Comparison of ENCODE assay signal across 12 cellular contexts in the genomic region with DNA sequence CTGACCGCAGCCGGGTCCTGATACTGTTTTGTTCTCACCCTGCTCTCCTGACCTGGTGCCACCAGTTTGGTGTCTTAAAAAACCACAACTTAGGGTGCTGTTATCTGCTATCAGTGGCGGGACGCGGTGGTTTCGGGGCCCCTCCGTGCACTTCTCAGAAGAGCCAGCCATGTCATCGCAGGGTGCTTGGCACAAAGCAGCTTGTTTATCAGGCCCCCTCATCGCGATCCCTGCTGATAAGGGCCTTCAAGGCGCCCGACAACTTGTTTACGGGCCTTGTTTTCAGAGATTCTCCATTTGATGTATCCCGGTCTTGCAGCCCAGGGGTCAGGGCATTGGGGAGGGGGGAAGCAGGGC. TPM values are rescaled to one million over a fixed set of nuclear protein-coding genes. Genes with fewer than 3 reads are reported as not detected.
DNase-seq lines count a peak whose midpoint lies in the region; ATAC-seq and TF ChIP-seq lines count a peak whose summit lies in the region.
"Had no signal": no experiment of that assay in that cellular context is flagged by ENCODE, and none has a peak within 500 bp of the region (broad histone marks: within the 10 kb centered on the region; RNA-seq: fewer than 3 reads in every experiment).

No MANE protein-coding gene starts in this region.

- ATAC-seq in activated naive CD8-positive, alpha-beta T cell treated with anti-CD3 and anti-CD28 coated beads, Interleukin-2, amount 10 ng/mL, durations not matched to agents 7 days and 5 days (ENCODE audit: low read depth), result peak; percentile 76
- no peak for ATAC-seq in aorta (ENCODE audit: low FRiP score)

- H3K9me3 ChIP-seq in aorta (ENCODE audit: control insufficient read depth, low read length), result no peaks in the 10 kb centered on the region
- H3K9me3 ChIP-seq: testis had no signal

- no peaks in the 10 kb centered on the region for H3K27me3 ChIP-seq in aorta (ENCODE audit: control insufficient read depth in 1 of 2, insufficient read depth in 2 of 2, low read length in 1 of 2)
- H3K27me3 ChIP-seq: testis had no signal

- H3K27ac ChIP-seq in aorta (ENCODE audit: low read depth in 1 of 2, low read length in 2 of 2), result no peak overlapping the region
- H3K27ac ChIP-seq: testis had no signal

- no peaks in the 10 kb centered on the region for H3K9me3 Mint-ChIP-seq in activated naive CD8-positive, alpha-beta T cell treated with anti-CD3 and anti-CD28 coated beads, Interleukin-2, amount 10 ng/mL, durations not matched to agents 7 days and 5 days
- peaks cover 4% of the 10 kb centered on the region; the same call in 1 of the 2 replicates for H3K9me3 Mint-ChIP-seq in HFFc6
- H3K9me3 Mint-ChIP-seq: naive B cell had no signal

- peak overlapping the region; percentile 69 for H3K4me3 Mint-ChIP-seq in activated naive CD8-positive, alpha-beta T cell treated with anti-CD3 and anti-CD28 coated beads, Interleukin-2, amount 10 ng/mL, durations not matched to agents 7 days and 5 days
- no peak overlapping the region for H3K4me3 Mint-ChIP-seq in HFFc6

- H3K36me3 ChIP-seq in aorta (ENCODE audit: control insufficient read depth in 1 of 2, insufficient read depth in 2 of 2, low read length in 1 of 2), result no peaks in the 10 kb centered on the region

- TF ChIP-seq CTCF in HFFc6 (IDR thresholded peaks at IDR 0.05), result no peak

- peak overlapping the region; percentile 76 for H3K27ac Mint-ChIP-seq in activated naive CD8-positive, alpha-beta T cell treated with anti-CD3 and anti-CD28 coated beads, Interleukin-2, amount 10 ng/mL, durations not matched to agents 7 days and 5 days
- H3K27ac Mint-ChIP-seq in HFFc6, result no peak overlapping the region

- H3K4me1 ChIP-seq in aorta (ENCODE audit: control insufficient read depth in 1 of 2, insufficient read depth in 2 of 2, low read length in 2 of 2), result no peaks in the 10 kb centered on the region

- peaks cover 50% of the 10 kb centered on the region for H3K4me1 Mint-ChIP-seq in activated naive CD8-positive, alpha-beta T cell treated with anti-CD3 and anti-CD28 coated beads, Interleukin-2, amount 10 ng/mL, durations not matched to agents 7 days and 5 days
- H3K4me1 Mint-ChIP-seq in HFFc6 (ENCODE audit: low read depth), result no peaks in the 10 kb centered on the region

- peak; percentile 16 for DNase-seq in T follicular helper cell (ENCODE audit: low read depth)
- peak; percentile 38 to 47 for DNase-seq in activated CD8-positive, alpha-beta memory T cell treated with anti-CD3 and anti-CD28 coated beads for 1 hour (ENCODE audit: extremely low read depth in 1 of 2, low read depth in 1 of 2)
- DNase-seq in activated naive CD8-positive, alpha-beta T cell treated with anti-CD3 and anti-CD28 coated beads, Interleukin-2, amount 10 ng/mL, durations not matched to agents 7 days and 5 days, result peak; percentile 68
- peak; percentile 44 for DNase-seq in stimulated activated CD8-positive, alpha-beta memory T cell treated with anti-CD3 and anti-CD28 coated beads, Interleukin-15, amount 100 ng/mL, for 1 hour (ENCODE audit: low read depth)
- no peak for DNase-seq in NCI-H1092 (lab: John Stamatoyannopoulos, UW)
- no peak for DNase-seq in HFFc6
- DNase-seq in aorta, result no peak
- no peak for DNase-seq in H4 (ENCODE audit: low spot score)
- DNase-seq: AML-193, GOT3, naive B cell, testis had no signal

- intact Hi-C loops in aorta (cut with DNase I), result no loop called here

- POLR2A ChIA-PET in activated naive CD8-positive, alpha-beta T cell treated with anti-CD3 and anti-CD28 coated beads, Interleukin-2, amount 10 ng/mL, durations not matched to agents 7 days and 5 days (lab: Charles Lee), result interaction anchor here (1.2 to 2.2 kb wide), 7 partner anchors 9 to 105 kb away, joined by 3 to 10 read pairs (median 5); a partner anchor contains a TSS

- 81% methylated on average over 14 of the region's 14 CpGs for WGBS in aorta, 2 donors

- peaks cover 44% of the 10 kb centered on the region for H3K27me3 Mint-ChIP-seq in activated naive CD8-positive, alpha-beta T cell treated with anti-CD3 and anti-CD28 coated beads, Interleukin-2, amount 10 ng/mL, durations not matched to agents 7 days and 5 days
- H3K27me3 Mint-ChIP-seq in HFFc6 (ENCODE audit: insufficient read depth), result peaks cover 31% of the 10 kb centered on the region
- H3K27me3 Mint-ChIP-seq: naive B cell had no signal

- H3K4me3 ChIP-seq in aorta (ENCODE audit: low read length in 2 of 2), result no peak overlapping the region
- H3K4me3 ChIP-seq: testis had no signal

- H3K36me3 Mint-ChIP-seq in activated naive CD8-positive, alpha-beta T cell treated with anti-CD3 and anti-CD28 coated beads, Interleukin-2, amount 10 ng/mL, durations not matched to agents 7 days and 5 days, result no peaks in the 10 kb centered on the region
- no peaks in the 10 kb centered on the region for H3K36me3 Mint-ChIP-seq in HFFc6 (ENCODE audit: low read depth)
- H3K36me3 Mint-ChIP-seq: naive B cell had no signal

RNA-seq across cellular contexts. Expression of a gene that starts 58.1 kb away (rescaled TPM):
- 100 to 1,000 TPM; 172 to 193 TPM for total RNA-seq in activated naive CD8-positive, alpha-beta T cell treated with anti-CD3 and anti-CD28 coated beads, Interleukin-2, amount 10 ng/mL, durations not matched to agents 7 days and 5 days
- total RNA-seq in HFFc6 (2021; fragmentation: NEBNext Ultra II Directional; extraction: Animal tissue kit (Norgen Biotek cat#: 25700)), result 10 to 100 TPM; 26.4 to 36.8 (median 32.4) TPM
- 100 to 1,000 TPM in 1 of 2 donors, 10 to 100 TPM in 1; 98.9 to 223 TPM for total RNA-seq in aorta
- 10 to 100 TPM in 1 of 2 donors, 1 to 10 TPM in 1; 4.8 to 12.4 TPM for polyA plus RNA-seq in aorta
- 0.23 and 1.1 TPM in 2 replicates for total RNA-seq in H4 (2014; rRNA removed; shearing (Covaris generic))

Comparison
In these comparisons a context has a peak if more than half of its experiments do, and no peak if none do; other contexts are left out.
1. DNase-seq: peak in T follicular helper cell (single experiment), activated CD8-positive, alpha-beta memory T cell treated with anti-CD3 and anti-CD28 coated beads for 1 hour (2 of 2), activated naive CD8-positive, alpha-beta T cell treated with anti-CD3 and anti-CD28 coated beads, Interleukin-2, amount 10 ng/mL, durations not matched to agents 7 days and 5 days (single experiment) and stimulated activated CD8-positive, alpha-beta memory T cell treated with anti-CD3 and anti-CD28 coated beads, Interleukin-15, amount 100 ng/mL, for 1 hour (single experiment); none in NCI-H1092 (single experiment), HFFc6 (single experiment), aorta (0 of 2) and H4 (single experiment).
2. RNA of a gene that starts 58.1 kb away (total RNA-seq): 98.9 to 223 TPM in aorta, 172 to 193 TPM in activated naive CD8-positive, alpha-beta T cell treated with anti-CD3 and anti-CD28 coated beads, Interleukin-2, amount 10 ng/mL, durations not matched to agents 7 days and 5 days and 26.4 to 36.8 TPM in HFFc6; 0.23 to 1.1 TPM in H4; every median in the first group is over 10 times any median in the second.